17 cellular contexts compared by ENCODE assay signal in the genomic region with DNA sequence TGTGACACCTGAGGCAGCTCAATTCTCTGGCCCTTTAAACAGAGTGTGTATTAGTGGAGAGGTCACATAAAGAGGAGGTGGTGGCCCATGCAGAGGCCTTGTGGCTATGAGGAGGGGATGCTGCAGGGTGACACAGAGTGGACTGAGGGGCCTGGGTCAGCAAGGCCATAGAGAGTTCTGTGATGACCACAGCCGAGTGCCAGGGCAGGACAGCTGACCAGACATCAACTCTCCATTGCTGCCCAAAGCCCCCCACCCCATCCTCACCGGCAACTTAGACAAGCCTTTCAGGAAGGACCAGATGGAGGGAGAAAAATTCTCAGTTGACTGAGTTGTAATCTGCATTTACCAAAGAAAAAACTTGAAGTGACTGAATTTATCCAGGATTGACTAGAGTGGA.
"Had no signal": no experiment of that assay in that cellular context is flagged by ENCODE, and none has a peak within 500 bp of the region (broad histone marks: within the 10 kb centered on the region; RNA-seq: fewer than 3 reads in every experiment).

No MANE protein-coding gene starts in this region.

- DNase-seq: activated CD4-positive, alpha-beta T cell treated with anti-CD3 and anti-CD28 coated beads for 4 hours; activated CD4-positive, alpha-beta T cell treated with anti-CD3 and anti-CD28 coated beads, Interleukin-2, amount 50 U/mL, for 48 hours; activated T-cell treated with anti-CD3 and anti-CD28 coated beads, Interleukin-2, amount 50 U/mL, for 4 hours; dorsolateral prefrontal cortex; hippocampal formation; kidney; left colon; mucosa of descending colon; nucleus accumbens; spleen; stimulated activated naive CD4-positive, alpha-beta T cell treated with Interleukin-2 at 50 U/mL for 16 hours; T-helper 1 cell; testis; transverse colon had no signal

- H3K27me3 ChIP-seq: right atrium auricular region, testis, transverse colon, uterus had no signal

- H2AFZ ChIP-seq: parathyroid adenoma had no signal

- H3K4me1 ChIP-seq: uterus had no signal

- H3K9me3 ChIP-seq: mucosa of descending colon, right atrium auricular region, spleen, testis, transverse colon, uterus had no signal

- H3K4me3 ChIP-seq: dorsolateral prefrontal cortex, mucosa of descending colon, right atrium auricular region, spleen, testis, transverse colon, uterus had no signal

- H3K79me2 ChIP-seq: parathyroid adenoma had no signal

- H3K9ac ChIP-seq: parathyroid adenoma had no signal

- H3K27ac ChIP-seq: dorsolateral prefrontal cortex, parathyroid adenoma, right atrium auricular region, spleen, testis, transverse colon, uterus had no signal

- H3K36me3 ChIP-seq: right atrium auricular region, spleen, transverse colon, uterus had no signal
